ENCODE assay signal across 19 cellular contexts in genomic region chr3:99640214-99640851, GRCh38. TPM values are rescaled to one million over a fixed set of nuclear protein-coding genes. Genes with fewer than 3 reads are reported as not detected.
DNase-seq lines count a peak whose midpoint lies in the region; ATAC-seq and TF ChIP-seq lines count a peak whose summit lies in the region.
"Had no signal": no experiment of that assay in that cellular context is flagged by ENCODE, and none has a peak within 500 bp of the region (broad histone marks: within the 10 kb centered on the region; RNA-seq: fewer than 3 reads in every experiment).

No MANE protein-coding gene starts in this region.

- H4K20me1 ChIP-seq in mammary epithelial cell (ENCODE audit: insufficient read depth, low read length), result no peaks in the 10 kb centered on the region
- H4K20me1 ChIP-seq in SK-N-SH (ENCODE audit: insufficient read depth), result no peaks in the 10 kb centered on the region

- DNase-seq in heart left ventricle, result no peak
- DNase-seq in Right ventricle myocardium inferior (ENCODE audit: missing footprints), result no peak
- no peak for DNase-seq in mammary epithelial cell
- DNase-seq in kidney tubule cell (ENCODE audit: low spot score), result peak; percentile 64
- DNase-seq in upper lobe of right lung, result no peak
- no peak for DNase-seq in activated T-helper 2 cell treated with anti-CD3 and anti-CD28 coated beads, Interferon-gamma antibody, Interleukin-2, Interleukin-4, amounts not matched to agents 10 μg/mL and 5 μg/mL and 100 μg/mL, durations not matched to agents 14 hours and 24 hours and 36 hours (ENCODE audit: low spot score)
- no peak for DNase-seq in SK-N-SH
- no peak for DNase-seq in putamen (ENCODE audit: low spot score)
- DNase-seq: 8988T; activated CD4-positive, alpha-beta memory T cell treated with anti-CD3 and anti-CD28 coated beads, Interleukin-2, amount 10 ng/mL, durations not matched to agents 7 days and 5 days; anterior cingulate cortex; foreskin melanocyte; GF-D8; NCI-H446 treated with DMSO at 0.1 percent for 48 hours; spleen; stimulated activated naive CD8-positive, alpha-beta T cell treated with anti-CD3 and anti-CD28 coated beads, Interleukin-15, Interleukin-2, amounts not matched to agents 100 U/mL and 50 U/mL, for 24 hours had no signal

- peaks cover 0 to 31% (median 10%) of the 10 kb centered on the region in 9 donors for H3K27me3 ChIP-seq in heart left ventricle
- no peaks in the 10 kb centered on the region for H3K27me3 ChIP-seq in mammary epithelial cell (ENCODE audit: insufficient read depth, low read length)
- no peaks in the 10 kb centered on the region for H3K27me3 ChIP-seq in upper lobe of right lung
- H3K27me3 ChIP-seq in SK-N-SH (ENCODE audit: insufficient read depth), result peaks cover 31% of the 10 kb centered on the region; the same call in 1 of the 2 replicates
- H3K27me3 ChIP-seq: SJSA1 had no signal

- in situ Hi-C loops in mammary epithelial cell (cut with MboI; ENCODE audit: low sequenced_read_pairs in 2 of 2), result loop anchor here (5.0 kb wide), 2 partner anchors 47 to 52 kb away; no protein-coding TSS in a partner anchor

- TF ChIP-seq RAD21 in SK-N-SH (IDR thresholded peaks at IDR 0.05; ENCODE audit: low read length), result no peak

- dilution Hi-C loops in mammary epithelial cell (cut with HindIII; ENCODE audit: low sequenced_read_pairs), result loop anchor here (25.0 kb wide), 1 partner anchor 97 kb away; no protein-coding TSS in a partner anchor

- peak overlapping the region; percentile 98 for H3K4me2 ChIP-seq in mammary epithelial cell (ENCODE audit: insufficient read depth, low read depth, low read length)
- H3K4me2 ChIP-seq in SK-N-SH, result no peak overlapping the region
- H3K4me2 ChIP-seq: KMS-11 had no signal

- H2AFZ ChIP-seq in mammary epithelial cell (ENCODE audit: low read depth, low read length) (no peak overlapping the region), SK-N-SH (ENCODE audit: low read depth) (no peak overlapping the region)

- no TSS peak for BruUV-seq in mammary epithelial cell (replicated peaks; lab: Mats Ljungman, UMichigan)

- TF ChIP-seq POLR2A in heart left ventricle (IDR thresholded peaks at IDR 0.05), result no peak

- H3K4me3 ChIP-seq in heart left ventricle (peak overlapping the region in 11 of 12 donors; percentile 9 to 76 (median 59)), mammary epithelial cell (replicated peaks in 1 of 3; ENCODE audit: insufficient read depth in 1 of 3, low read depth in 2 of 3, low read length in 3 of 3) (no peak overlapping the region), upper lobe of right lung (peak overlapping the region; percentile 62), SK-N-SH (ENCODE audit: low read depth in 2 of 2, low read length in 1 of 2) (peak overlapping the region in 1 of 2 experiments; percentile 25; a peak in 1 of 4 replicates)
- H3K4me3 ChIP-seq: spleen had no signal

- no peaks in the 10 kb centered on the region for H3K36me3 Mint-ChIP-seq in activated T-helper 2 cell treated with anti-CD3 and anti-CD28 coated beads, Interferon-gamma antibody, Interleukin-2, Interleukin-4, amounts not matched to agents 10 μg/mL and 5 μg/mL and 100 μg/mL, durations not matched to agents 14 hours and 24 hours and 36 hours (ENCODE audit: low read depth)

- TF ChIP-seq CTCF in heart left ventricle (IDR thresholded peaks at IDR 0.05), result no peak
- no peak for TF ChIP-seq CTCF in mammary epithelial cell (conservative IDR thresholded peaks at IDR 0.05 in 1 of 2, IDR thresholded peaks at IDR 0.05 in 1 of 2; ENCODE audit: extremely low read depth in 1 of 2, insufficient read depth in 1 of 2, low read depth in 1 of 2, low read length in 2 of 2)
- TF ChIP-seq CTCF in upper lobe of right lung (IDR thresholded peaks at IDR 0.05), result no peak
- TF ChIP-seq CTCF in SK-N-SH (IDR thresholded peaks at IDR 0.05), result no peak

- H3K4me1 ChIP-seq in heart left ventricle (peaks cover 0 to 26% (median 5%) of the 10 kb centered on the region in 12 donors), mammary epithelial cell (ENCODE audit: insufficient read depth, low read length) (peaks cover 26% of the 10 kb centered on the region), upper lobe of right lung (no peaks in the 10 kb centered on the region), SK-N-SH (ENCODE audit: control insufficient read depth in 1 of 2, insufficient read depth in 2 of 2, low read depth in 1 of 2, low read length in 1 of 2) (no peaks in the 10 kb centered on the region; a peak in 2 of 4 replicates)

- WGBS in heart left ventricle, 4 donors, result 74 to 81% (median 79%) methylated on average over 6 of the region's 6 CpGs
- 94% methylated on average over 6 of the region's 6 CpGs for WGBS in mammary epithelial cell (ENCODE audit: low coverage, missing lambda C conversion rate)
- 11% methylated on average over 6 of the region's 6 CpGs for WGBS in SK-N-SH (ENCODE audit: low lambda C conversion rate)

- H3K36me3 ChIP-seq in heart left ventricle (no peaks in the 10 kb centered on the region), mammary epithelial cell (ENCODE audit: insufficient read depth, low read length) (no peaks in the 10 kb centered on the region), upper lobe of right lung (no peaks in the 10 kb centered on the region), SK-N-SH (replicated peaks in 1 of 2; ENCODE audit: control insufficient read depth in 1 of 2, insufficient read depth in 2 of 2, low read length in 1 of 2) (no peaks in the 10 kb centered on the region)
- H3K36me3 ChIP-seq: neutrophil, spleen had no signal

- POLR2A ChIA-PET in SK-N-SH (lab: Yijun Ruan, JAX), result no interaction called here

- H3K79me2 ChIP-seq in mammary epithelial cell (ENCODE audit: insufficient read depth, low read length) (peaks cover 14% of the 10 kb centered on the region), SK-N-SH (ENCODE audit: insufficient read depth) (no peaks in the 10 kb centered on the region)

- CTCF ChIA-PET in mammary epithelial cell (lab: Charles Lee; ENCODE audit: low non-redundant PET) (no interaction called here), SK-N-SH (lab: Yijun Ruan, JAX) (interaction anchor here (0.5 to 1.7 kb wide), 4 partner anchors 47 to 149 kb away, joined by 3 to 7 read pairs (median 4); no protein-coding TSS in a partner anchor)

- H3K27ac ChIP-seq in heart left ventricle (peak overlapping the region in 8 of 12 donors; percentile 15 to 91 (median 88)), mammary epithelial cell (ENCODE audit: insufficient read depth, low read depth, low read length) (no peak overlapping the region), upper lobe of right lung (no peak overlapping the region), SK-N-SH (ENCODE audit: low read depth in 2 of 2, low read length in 1 of 2) (peak overlapping the region in 1 of 2 experiments; percentile 22; a peak in 1 of 4 replicates)
- H3K27ac ChIP-seq: KMS-11, neutrophil, SJSA1, spleen had no signal

- H3F3A ChIP-seq in SK-N-SH (replicated peaks; ENCODE audit: insufficient read depth), result peaks cover 22% of the 10 kb centered on the region

- H3K27me3 Mint-ChIP-seq in activated T-helper 2 cell treated with anti-CD3 and anti-CD28 coated beads, Interferon-gamma antibody, Interleukin-2, Interleukin-4, amounts not matched to agents 10 μg/mL and 5 μg/mL and 100 μg/mL, durations not matched to agents 14 hours and 24 hours and 36 hours (ENCODE audit: low read depth), result peaks cover 63% of the 10 kb centered on the region

- ATAC-seq in heart left ventricle (no peak), Right ventricle myocardium inferior (no peak), upper lobe of right lung (no peak)
- ATAC-seq: stimulated activated naive CD8-positive, alpha-beta T cell treated with anti-CD3 and anti-CD28 coated beads, Interleukin-15, Interleukin-2, amounts not matched to agents 100 U/mL and 50 U/mL, for 24 hours had no signal

- H3K27ac Mint-ChIP-seq in activated T-helper 2 cell treated with anti-CD3 and anti-CD28 coated beads, Interferon-gamma antibody, Interleukin-2, Interleukin-4, amounts not matched to agents 10 μg/mL and 5 μg/mL and 100 μg/mL, durations not matched to agents 14 hours and 24 hours and 36 hours, result no peak overlapping the region
- H3K27ac Mint-ChIP-seq: activated CD4-positive, alpha-beta memory T cell treated with anti-CD3 and anti-CD28 coated beads, Interleukin-2, amount 10 ng/mL, durations not matched to agents 7 days and 5 days had no signal

- H3K9me2 ChIP-seq in SK-N-SH, result no peaks in the 10 kb centered on the region

- H3K4me1 Mint-ChIP-seq in activated T-helper 2 cell treated with anti-CD3 and anti-CD28 coated beads, Interferon-gamma antibody, Interleukin-2, Interleukin-4, amounts not matched to agents 10 μg/mL and 5 μg/mL and 100 μg/mL, durations not matched to agents 14 hours and 24 hours and 36 hours (ENCODE audit: low read depth), result peaks cover 14% of the 10 kb centered on the region

- H3K9ac ChIP-seq in mammary epithelial cell (ENCODE audit: insufficient read depth, low read length), result no peak overlapping the region
- no peak overlapping the region for H3K9ac ChIP-seq in SK-N-SH
- H3K9ac ChIP-seq: KMS-11 had no signal

- intact Hi-C loops in heart left ventricle (cut with DNase I) (loop anchor here in 4 of 10 donors (10.0 kb wide), 2 partner anchors 104 to 114 kb away; no protein-coding TSS in a partner anchor), Right ventricle myocardium inferior (cut with DNase I) (no loop called here), mammary epithelial cell (cut with micrococcal nuclease) (no loop called here), upper lobe of right lung (cut with DNase I) (no loop called here)
- intact Hi-C loops in activated T-helper 2 cell treated with anti-CD3 and anti-CD28 coated beads, Interferon-gamma antibody, Interleukin-2, Interleukin-4, amounts not matched to agents 10 μg/mL and 5 μg/mL and 100 μg/mL, durations not matched to agents 14 hours and 24 hours and 36 hours (cut with micrococcal nuclease), result no loop called here

- H3K9me3 Mint-ChIP-seq in activated T-helper 2 cell treated with anti-CD3 and anti-CD28 coated beads, Interferon-gamma antibody, Interleukin-2, Interleukin-4, amounts not matched to agents 10 μg/mL and 5 μg/mL and 100 μg/mL, durations not matched to agents 14 hours and 24 hours and 36 hours, result no peaks in the 10 kb centered on the region
- H3K9me3 Mint-ChIP-seq: activated CD4-positive, alpha-beta memory T cell treated with anti-CD3 and anti-CD28 coated beads, Interleukin-2, amount 10 ng/mL, durations not matched to agents 7 days and 5 days had no signal

- H3K4me3 Mint-ChIP-seq in activated T-helper 2 cell treated with anti-CD3 and anti-CD28 coated beads, Interferon-gamma antibody, Interleukin-2, Interleukin-4, amounts not matched to agents 10 μg/mL and 5 μg/mL and 100 μg/mL, durations not matched to agents 14 hours and 24 hours and 36 hours (ENCODE audit: low read depth), result no peak overlapping the region
- H3K4me3 Mint-ChIP-seq: activated CD4-positive, alpha-beta memory T cell treated with anti-CD3 and anti-CD28 coated beads, Interleukin-2, amount 10 ng/mL, durations not matched to agents 7 days and 5 days had no signal

- H3K9me3 ChIP-seq in heart left ventricle (no peaks in the 10 kb centered on the region), mammary epithelial cell (replicated peaks; ENCODE audit: insufficient read depth, low read length) (no peaks in the 10 kb centered on the region), upper lobe of right lung (no peaks in the 10 kb centered on the region), SK-N-SH (no peaks in the 10 kb centered on the region)
- H3K9me3 ChIP-seq: neutrophil, SJSA1, spleen had no signal

- TF ChIP-seq EP300 in SK-N-SH (IDR thresholded peaks at IDR 0.05; ENCODE audit: borderline replicate concordance in 1 of 2, low read depth in 1 of 2, low read length in 1 of 2), result no peak

RNA-seq across cellular contexts. Expression of gene COL8A1, which starts 1.9 kb away (rescaled TPM):
- total RNA-seq in heart left ventricle (10 to 100 TPM; 12.5 to 39.2 (median 22.7) TPM), Right ventricle myocardium inferior (14.1 TPM), mammary epithelial cell (10 to 100 TPM; 11.9 to 73.2 TPM), upper lobe of right lung (95.1 TPM)
- polyA plus RNA-seq in heart left ventricle (1 to 10 TPM; 4.9 to 7.3 TPM), mammary epithelial cell (21.7 TPM), SK-N-SH (2012; rRNA removed) (4.0 and 16.7 TPM in 2 replicates)
- polyA minus RNA-seq in mammary epithelial cell, result 37.9 TPM
- total RNA-seq in activated T-helper 2 cell treated with anti-CD3 and anti-CD28 coated beads, Interferon-gamma antibody, Interleukin-2, Interleukin-4, amounts not matched to agents 10 μg/mL and 5 μg/mL and 100 μg/mL, durations not matched to agents 14 hours and 24 hours and 36 hours, result not detected in 2 replicates
- polyA plus RNA-seq in SK-N-SH (2012; cell fraction: cytosol; rRNA removed), result 8.2 and 14.9 TPM in 2 replicates
- polyA plus RNA-seq in SK-N-SH (2012; cell fraction: nucleus; rRNA removed), result 12.8 and 14.7 TPM in 2 replicates

Comparison
In these comparisons a context has a peak if more than half of its experiments do, and no peak if none do; other contexts are left out.
1. H3K27ac ChIP-seq: peak in heart left ventricle (8 of 12); none in mammary epithelial cell (single experiment) and upper lobe of right lung (single experiment).
2. H3K4me3 ChIP-seq: peak in heart left ventricle (11 of 12) and upper lobe of right lung (single experiment); none in mammary epithelial cell (0 of 3).
3. RNA of gene COL8A1, which starts 1.9 kb away (total RNA-seq): 95.1 TPM in upper lobe of right lung (single experiment), 11.9 to 73.2 TPM in mammary epithelial cell, 12.5 to 39.2 TPM in heart left ventricle and 14.1 TPM in Right ventricle myocardium inferior (single experiment); not detected in activated T-helper 2 cell treated with anti-CD3 and anti-CD28 coated beads, Interferon-gamma antibody, Interleukin-2, Interleukin-4, amounts not matched to agents 10 μg/mL and 5 μg/mL and 100 μg/mL, durations not matched to agents 14 hours and 24 hours and 36 hours; every median in the first group is over 10 times any median in the second.